Comparison of ENCODE assay signal across 1 cellular context in genomic region chrX:10039821-10040793, GRCh38.
TF ChIP-seq lines count a peak whose summit lies in the region.

No MANE protein-coding gene starts in this region.

TF ChIP-seq in GM23338, 12 proteins besides CTCF, POLR2A, EP300 and RAD21 (continued from another document):
- TF ChIP-seq ZNF462 (CRISPR knock-in tag; IDR thresholded peaks at IDR 0.05) (no peak), ZNF114 (CRISPR knock-in tag; IDR thresholded peaks at IDR 0.05) (no peak), REST (IDR thresholded peaks at IDR 0.05; ENCODE audit: unreplicated experiment) (no peak), EZH2 (IDR thresholded peaks at IDR 0.05; ENCODE audit: low read depth, unreplicated experiment) (no peak), CREB1 (CRISPR knock-in tag; IDR thresholded peaks at IDR 0.05; ENCODE audit: low read depth) (no peak), JUNB (IDR thresholded peaks at IDR 0.05; ENCODE audit: unreplicated experiment) (no peak)
